8 cellular contexts compared by ENCODE assay signal in the genomic region with DNA sequence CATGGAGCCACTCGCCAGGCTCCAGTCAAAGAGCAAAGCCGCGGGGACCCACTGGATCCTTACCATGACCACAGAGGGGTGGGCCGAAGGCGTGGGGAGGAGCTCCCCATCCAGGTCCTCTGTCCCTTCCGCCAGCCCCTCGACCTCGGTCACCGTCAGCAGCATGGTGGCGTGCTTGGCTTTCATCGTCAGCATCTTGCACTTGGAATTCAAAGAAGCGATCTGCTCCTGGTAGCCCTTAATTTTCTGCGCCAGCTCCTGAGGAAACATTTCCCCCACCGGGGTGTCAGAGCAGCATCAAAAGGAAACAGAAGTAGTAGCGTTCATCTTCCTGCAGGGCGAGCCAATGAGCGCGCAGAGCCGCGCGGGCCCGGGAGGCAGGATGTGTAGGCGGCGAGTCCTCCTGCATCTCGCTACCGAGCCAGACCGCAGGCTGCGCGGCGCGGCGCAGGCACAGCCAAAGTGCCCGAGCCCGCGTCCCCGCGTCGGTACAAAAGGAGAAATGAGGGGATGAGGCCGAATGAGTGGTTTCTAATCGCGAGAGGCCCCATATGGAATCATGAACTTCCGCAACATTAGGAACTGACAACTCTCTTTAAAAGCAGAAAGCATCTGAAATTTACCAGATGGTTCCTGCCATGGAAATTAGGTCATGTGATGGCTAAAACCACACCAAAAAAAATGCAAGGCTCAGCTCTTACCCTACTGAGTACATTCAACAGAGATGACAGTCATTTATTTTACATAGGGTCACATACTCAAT.
DNase-seq lines count a peak whose midpoint lies in the region; ATAC-seq, FAIRE-seq and TF ChIP-seq lines count a peak whose summit lies in the region.

No MANE protein-coding gene starts in this region.

- peak overlapping the region; percentile 99 for H3K4me3 Mint-ChIP-seq in activated T-helper 2 cell treated with anti-CD3 and anti-CD28 coated beads, Interferon-gamma antibody, Interleukin-2, Interleukin-4, amounts not matched to agents 10 μg/mL and 5 μg/mL and 100 μg/mL, durations not matched to agents 14 hours and 24 hours and 36 hours (ENCODE audit: low read depth)
- peak overlapping the region; percentile 90 for H3K4me3 Mint-ChIP-seq in natural killer cell treated with Interleukin-12 subunit alpha and Interleukin-12 subunit beta and Interleukin-15 and Interleukin-18, amount 100 ng/mL, for 72 hours

- H3K9me3 Mint-ChIP-seq in activated T-helper 2 cell treated with anti-CD3 and anti-CD28 coated beads, Interferon-gamma antibody, Interleukin-2, Interleukin-4, amounts not matched to agents 10 μg/mL and 5 μg/mL and 100 μg/mL, durations not matched to agents 14 hours and 24 hours and 36 hours: no peaks in the 10 kb centered on the region
- H3K9me3 Mint-ChIP-seq in natural killer cell treated with Interleukin-12 subunit alpha and Interleukin-12 subunit beta and Interleukin-15 and Interleukin-18, amount 100 ng/mL, for 72 hours: no peaks in the 10 kb centered on the region

- H3K9me3 ChIP-seq in HUES6 (ENCODE audit: control insufficient read depth, insufficient read depth, low read depth, low read length): no peaks in the 10 kb centered on the region

- ATAC-seq in GM21447 (IDR thresholded peaks at IDR 0.05; ENCODE audit: unreplicated experiment): peak; percentile 88
- ATAC-seq in natural killer cell treated with Interleukin-12 subunit alpha and Interleukin-12 subunit beta and Interleukin-15 and Interleukin-18, amount 100 ng/mL, for 72 hours: peak; percentile 98

- TF ChIP-seq CTCF in D721Med (IDR thresholded peaks at IDR 0.05; ENCODE audit: insufficient read depth, missing control alignments) (peak; percentile 50), fibroblast of the aortic adventitia (IDR thresholded peaks at IDR 0.05; ENCODE audit: insufficient read depth, low read length) (peak; percentile 66)

- no peak overlapping the region for H3K27ac ChIP-seq in HUES6 (ENCODE audit: low read depth, low read length)

- H3K27me3 Mint-ChIP-seq in activated T-helper 2 cell treated with anti-CD3 and anti-CD28 coated beads, Interferon-gamma antibody, Interleukin-2, Interleukin-4, amounts not matched to agents 10 μg/mL and 5 μg/mL and 100 μg/mL, durations not matched to agents 14 hours and 24 hours and 36 hours (ENCODE audit: low read depth): no peaks in the 10 kb centered on the region
- H3K27me3 Mint-ChIP-seq in natural killer cell treated with Interleukin-12 subunit alpha and Interleukin-12 subunit beta and Interleukin-15 and Interleukin-18, amount 100 ng/mL, for 72 hours: no peaks in the 10 kb centered on the region

- H3K27ac Mint-ChIP-seq in activated T-helper 2 cell treated with anti-CD3 and anti-CD28 coated beads, Interferon-gamma antibody, Interleukin-2, Interleukin-4, amounts not matched to agents 10 μg/mL and 5 μg/mL and 100 μg/mL, durations not matched to agents 14 hours and 24 hours and 36 hours: peak overlapping the region; percentile 99
- H3K27ac Mint-ChIP-seq in natural killer cell treated with Interleukin-12 subunit alpha and Interleukin-12 subunit beta and Interleukin-15 and Interleukin-18, amount 100 ng/mL, for 72 hours: peak overlapping the region; percentile 89 to 100

- intact Hi-C loops in activated T-helper 2 cell treated with anti-CD3 and anti-CD28 coated beads, Interferon-gamma antibody, Interleukin-2, Interleukin-4, amounts not matched to agents 10 μg/mL and 5 μg/mL and 100 μg/mL, durations not matched to agents 14 hours and 24 hours and 36 hours (cut with micrococcal nuclease): loop anchor here (1.0 to 10.0 kb wide), 5 partner anchors 36 to 907 kb away; a partner anchor contains a TSS

- H3K4me1 ChIP-seq in HUES6 (ENCODE audit: control insufficient read depth, insufficient read depth, low read length): peaks cover 12% of the 10 kb centered on the region

- H3K9ac ChIP-seq in HUES6 (ENCODE audit: low read length): peak overlapping the region; percentile 43

- DNase-seq in D721Med (ENCODE audit: insufficient read length, low spot score) (peak; percentile 38), RPMI7951 (ENCODE audit: low read depth) (peak; percentile 89), fibroblast of the aortic adventitia (ENCODE audit: low read depth) (peak; percentile 85)
- peak; percentile 86 for DNase-seq in activated T-helper 2 cell treated with anti-CD3 and anti-CD28 coated beads, Interferon-gamma antibody, Interleukin-2, Interleukin-4, amounts not matched to agents 10 μg/mL and 5 μg/mL and 100 μg/mL, durations not matched to agents 14 hours and 24 hours and 36 hours (ENCODE audit: low spot score)
- peak; percentile 94 for DNase-seq in natural killer cell treated with Interleukin-12 subunit alpha and Interleukin-12 subunit beta and Interleukin-15 and Interleukin-18, amount 100 ng/mL, for 72 hours (ENCODE audit: low spot score)
- DNase-seq in stimulated activated naive CD4-positive, alpha-beta T cell treated with Interleukin-2 at 50 U/mL for 16 hours (lab: John Stamatoyannopoulos, UW): peak; percentile 88

- peaks cover 3% of the 10 kb centered on the region for H3K36me3 Mint-ChIP-seq in activated T-helper 2 cell treated with anti-CD3 and anti-CD28 coated beads, Interferon-gamma antibody, Interleukin-2, Interleukin-4, amounts not matched to agents 10 μg/mL and 5 μg/mL and 100 μg/mL, durations not matched to agents 14 hours and 24 hours and 36 hours (ENCODE audit: low read depth)
- H3K36me3 Mint-ChIP-seq in natural killer cell treated with Interleukin-12 subunit alpha and Interleukin-12 subunit beta and Interleukin-15 and Interleukin-18, amount 100 ng/mL, for 72 hours: peaks cover 4% of the 10 kb centered on the region

- FAIRE-seq in D721Med (lab: Jason Lieb, UNC): no peak

- peaks cover 22% of the 10 kb centered on the region for H3K4me1 Mint-ChIP-seq in activated T-helper 2 cell treated with anti-CD3 and anti-CD28 coated beads, Interferon-gamma antibody, Interleukin-2, Interleukin-4, amounts not matched to agents 10 μg/mL and 5 μg/mL and 100 μg/mL, durations not matched to agents 14 hours and 24 hours and 36 hours (ENCODE audit: low read depth)
- H3K4me1 Mint-ChIP-seq in natural killer cell treated with Interleukin-12 subunit alpha and Interleukin-12 subunit beta and Interleukin-15 and Interleukin-18, amount 100 ng/mL, for 72 hours (ENCODE audit: low read depth in 2 of 2): peaks cover 27 to 33% of the 10 kb centered on the region in 2 donors

- no peaks in the 10 kb centered on the region for H3K36me3 ChIP-seq in HUES6 (ENCODE audit: control insufficient read depth, insufficient read depth, low read length)

- peak overlapping the region; percentile 71 for H3K4me3 ChIP-seq in HUES6 (ENCODE audit: low read depth, low read length)
- H3K4me3 ChIP-seq in fibroblast of the aortic adventitia (ENCODE audit: low read depth, low read length): peak overlapping the region; percentile 82

- no peaks in the 10 kb centered on the region for H3K27me3 ChIP-seq in HUES6 (ENCODE audit: control insufficient read depth, insufficient read depth, low read length)

Comparison
In these comparisons a context has a peak if more than half of its experiments do, and no peak if none do; other contexts are left out.
1. DNase-seq: peak in every context shown above with its lines; median percentile 94 in natural killer cell treated with Interleukin-12 subunit alpha and Interleukin-12 subunit beta and Interleukin-15 and Interleukin-18, amount 100 ng/mL, for 72 hours; 89 in RPMI7951; 88 in stimulated activated naive CD4-positive, alpha-beta T cell treated with Interleukin-2 at 50 U/mL for 16 hours; 86 in activated T-helper 2 cell treated with anti-CD3 and anti-CD28 coated beads, Interferon-gamma antibody, Interleukin-2, Interleukin-4, amounts not matched to agents 10 μg/mL and 5 μg/mL and 100 μg/mL, durations not matched to agents 14 hours and 24 hours and 36 hours; 85 in fibroblast of the aortic adventitia; 38 in D721Med.